8 cellular contexts compared by ENCODE assay signal in the genomic region with DNA sequence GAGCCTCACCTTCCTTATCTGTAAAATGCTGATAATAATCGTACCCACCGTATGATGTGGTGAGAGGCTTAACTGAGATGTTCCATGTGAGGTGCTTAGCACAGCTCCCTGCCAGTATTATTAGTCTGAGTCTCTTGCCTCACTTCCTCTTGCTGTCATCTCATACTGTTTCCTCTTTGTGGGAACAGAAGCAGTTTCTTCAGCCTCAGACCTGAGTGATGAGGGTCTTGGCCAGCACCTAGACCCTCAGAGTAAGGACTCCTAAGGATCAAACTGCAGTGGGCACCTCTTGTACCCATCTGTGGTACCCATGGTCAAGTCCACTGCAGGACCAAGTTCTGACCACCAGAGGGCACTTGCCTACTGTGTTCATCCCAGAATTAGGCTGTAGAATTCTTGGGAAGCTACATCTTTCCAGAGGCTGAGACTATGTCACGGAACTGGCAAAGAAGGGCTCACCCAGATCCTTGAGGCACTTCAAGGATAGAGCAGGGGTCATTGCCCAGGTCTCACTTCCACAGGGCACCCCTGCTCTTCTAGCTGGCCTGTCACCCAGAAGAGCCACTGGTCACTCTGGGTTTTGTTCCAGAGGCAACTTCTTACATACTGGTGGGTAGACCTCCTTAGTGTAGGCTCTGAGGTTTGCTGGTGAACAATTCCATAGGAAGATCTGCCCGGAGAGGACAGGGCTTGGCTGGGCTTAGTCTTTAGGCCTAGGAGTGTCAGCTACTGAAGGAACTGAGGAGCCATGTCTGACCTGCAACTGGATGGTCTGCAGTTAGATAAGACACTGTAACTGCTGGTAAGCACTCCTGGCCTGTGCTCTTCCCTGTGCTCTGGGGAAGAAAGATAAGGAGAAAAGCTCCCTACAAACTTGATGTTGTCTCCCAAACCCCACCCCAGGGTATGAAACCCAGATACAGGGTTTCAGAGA. TPM values are rescaled to one million over a fixed set of nuclear protein-coding genes. Genes with fewer than 3 reads are reported as not detected.
A peak's percentile ranks its signal among the peaks of the same experiment; 100 is the strongest.
DNase-seq lines count a peak whose midpoint lies in the region; ATAC-seq and TF ChIP-seq lines count a peak whose summit lies in the region.

No MANE protein-coding gene starts in this region.

- CTCF ChIA-PET in naive thymus-derived CD4-positive, alpha-beta T cell (lab: Charles Lee) = interaction anchor here (0.6 to 1.9 kb wide), 8 partner anchors 8 to 652 kb away, joined by 3 to 13 read pairs (median 4); a partner anchor contains a TSS

- TF ChIP-seq CTCF in C4-2B (conservative IDR thresholded peaks at IDR 0.05) = peak; percentile 97
- TF ChIP-seq CTCF in tibial artery (IDR thresholded peaks at IDR 0.05) = peak; percentile 79 to 85

- H3K36me3 Mint-ChIP-seq in naive thymus-derived CD4-positive, alpha-beta T cell = peaks cover 0 to 13% (median 0%) of the 10 kb centered on the region in 5 donors

- peaks cover 0 to 4% (median 0%) of the 10 kb centered on the region in 7 donors for H3K4me1 Mint-ChIP-seq in naive thymus-derived CD4-positive, alpha-beta T cell

- no peaks in the 10 kb centered on the region for H3K27me3 Mint-ChIP-seq in naive thymus-derived CD4-positive, alpha-beta T cell

- no peaks in the 10 kb centered on the region for H3K4me1 ChIP-seq in naive thymus-derived CD4-positive, alpha-beta T cell (ENCODE audit: control insufficient read depth in 2 of 2, insufficient read depth in 2 of 2, low read length in 2 of 2)
- H3K4me1 ChIP-seq in tibial artery = no peaks in the 10 kb centered on the region

- H3K27me3 ChIP-seq in naive thymus-derived CD4-positive, alpha-beta T cell (ENCODE audit: control insufficient read depth in 2 of 2, insufficient read depth in 2 of 2, low read length in 2 of 2) = no peaks in the 10 kb centered on the region
- H3K27me3 ChIP-seq in tibial artery = no peaks in the 10 kb centered on the region

- peak; percentile 57 for ATAC-seq in naive thymus-derived CD4-positive, alpha-beta T cell

- DNase-seq in HCEC 1CT = peak; percentile 47
- DNase-seq in NOMO-1 treated with dmso at 0.1 percent for 144 hours (lab: John Stamatoyannopoulos, UW; ENCODE audit: unreplicated experiment) = peak; percentile 53
- DNase-seq in activated T-cell treated with anti-CD3 and anti-CD28 coated beads for 1 hour (ENCODE audit: low read depth) = peak; percentile 32
- peak; percentile 47 for DNase-seq in fibroblast of gingiva (ENCODE audit: low read depth)
- DNase-seq in naive thymus-derived CD4-positive, alpha-beta T cell = peak in 5 of 9 donors; percentile 19 to 45 (median 31)
- peak; percentile 73 for DNase-seq in tibial artery
- DNase-seq in GOT3 (lab: John Stamatoyannopoulos, UW) = no peak

- H3K9me3 ChIP-seq in naive thymus-derived CD4-positive, alpha-beta T cell (ENCODE audit: control insufficient read depth in 2 of 3, low read length in 3 of 3) = no peaks in the 10 kb centered on the region
- H3K9me3 ChIP-seq in tibial artery = no peaks in the 10 kb centered on the region

- H3K27ac ChIP-seq in C4-2B (no peak overlapping the region), tibial artery (no peak overlapping the region)
- H3K27ac ChIP-seq in naive thymus-derived CD4-positive, alpha-beta T cell (ENCODE audit: low read depth, low read length) = no peak overlapping the region

- H3K36me3 ChIP-seq in naive thymus-derived CD4-positive, alpha-beta T cell (ENCODE audit: control insufficient read depth in 2 of 3, insufficient read depth in 3 of 3, low read length in 3 of 3) = peaks cover 0 to 17% (median 0%) of the 10 kb centered on the region in 3 experiments
- H3K36me3 ChIP-seq in tibial artery = peaks cover 0 to 72% (median 10%) of the 10 kb centered on the region in 3 donors

- H3K9me3 Mint-ChIP-seq in naive thymus-derived CD4-positive, alpha-beta T cell = no peaks in the 10 kb centered on the region

- POLR2A ChIA-PET in naive thymus-derived CD4-positive, alpha-beta T cell (lab: Charles Lee) = no interaction called here

- peak overlapping the region in 2 of 9 donors; percentile 45 to 57 for H3K27ac Mint-ChIP-seq in naive thymus-derived CD4-positive, alpha-beta T cell

- no peak overlapping the region for H3K4me3 ChIP-seq in naive thymus-derived CD4-positive, alpha-beta T cell (ENCODE audit: low read length)
- no peak overlapping the region for H3K4me3 ChIP-seq in tibial artery

- intact Hi-C loops in naive thymus-derived CD4-positive, alpha-beta T cell (cut with micrococcal nuclease) = loop anchor here (1.0 to 2.0 kb wide), 6 partner anchors 154 to 652 kb away; no protein-coding TSS in a partner anchor
- intact Hi-C loops in tibial artery (cut with DNase I; ENCODE audit: low total_unique reads) = loop anchor here (10.0 kb wide), 1 partner anchor 47 kb away; no protein-coding TSS in a partner anchor

- H3K4me3 Mint-ChIP-seq in naive thymus-derived CD4-positive, alpha-beta T cell = no peak overlapping the region

RNA-seq across cellular contexts. Expression of a gene that starts 20.6 kb away (rescaled TPM):
- 1 to 10 TPM in 3 of 5 experiments, under 1 TPM in 2; 0.48 to 2.6 (median 1.9) TPM for total RNA-seq in naive thymus-derived CD4-positive, alpha-beta T cell
- not detected for polyA plus RNA-seq in naive thymus-derived CD4-positive, alpha-beta T cell

RNA-seq across cellular contexts. Expression of a gene that starts 30.7 kb away (rescaled TPM):
- total RNA-seq in naive thymus-derived CD4-positive, alpha-beta T cell = 10 to 100 TPM in 4 of 5 experiments, 1 to 10 TPM in 1; 8.6 to 24.7 (median 16.2) TPM
- polyA plus RNA-seq in naive thymus-derived CD4-positive, alpha-beta T cell = 1 to 10 TPM in 1 of 2 donors, under 1 TPM in 1; 0.74 to 2.3 TPM

RNA-seq across cellular contexts. Expression of a gene that starts 52.5 kb away (rescaled TPM):
- 10 to 100 TPM; 14.8 to 19.7 (median 16.9) TPM for total RNA-seq in naive thymus-derived CD4-positive, alpha-beta T cell
- 10 to 100 TPM; 32.3 to 34.9 TPM for polyA plus RNA-seq in naive thymus-derived CD4-positive, alpha-beta T cell
